In the genomic region with DNA sequence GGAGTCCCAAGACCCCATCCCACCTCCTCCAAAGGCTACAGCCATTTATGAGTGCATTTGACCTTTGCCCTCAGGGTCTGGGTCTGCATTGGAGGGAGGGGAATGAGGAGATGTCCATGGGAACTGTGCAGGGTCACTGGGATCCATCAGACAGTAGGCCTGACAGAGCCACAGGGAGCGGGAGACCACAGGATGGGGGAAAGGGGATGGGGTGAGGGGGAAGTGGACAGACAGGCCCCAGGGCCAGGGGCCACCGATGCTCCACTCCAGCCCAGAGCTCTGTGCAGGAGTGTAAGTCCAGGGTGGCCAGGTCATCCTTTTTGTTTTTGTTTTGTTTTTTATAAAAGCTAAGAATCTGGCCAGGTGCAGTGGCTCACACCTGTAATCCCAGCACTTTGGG, we compare ENCODE assay signal across 13 cellular contexts.
DNase-seq lines count a peak whose midpoint lies in the region; ATAC-seq and TF ChIP-seq lines count a peak whose summit lies in the region.
"Had no signal": no experiment of that assay in that cellular context is flagged by ENCODE, and none has a peak within 500 bp of the region (broad histone marks: within the 10 kb centered on the region; RNA-seq: fewer than 3 reads in every experiment).

No MANE protein-coding gene starts in this region.

- H3K4me3 ChIP-seq in H7 (ENCODE audit: insufficient read depth, low read depth, low read length) (no peak overlapping the region), mucosa of descending colon (no peak overlapping the region), upper lobe of right lung (no peak overlapping the region)
- H3K4me3 ChIP-seq: BLaER1 treated with 17β-estradiol and CSF1 and Interleukin-3, amounts not matched to agents 10 nM and 100 nM had no signal

- H3K27me3 ChIP-seq in H7 (ENCODE audit: control insufficient read depth, insufficient read depth, low read length) (no peaks in the 10 kb centered on the region), upper lobe of right lung (no peaks in the 10 kb centered on the region)
- H3K27me3 ChIP-seq: BLaER1 treated with 17β-estradiol and CSF1 and Interleukin-3, amounts not matched to agents 10 nM and 100 nM had no signal

- H3K27ac ChIP-seq in upper lobe of right lung = no peak overlapping the region
- H3K27ac ChIP-seq: BLaER1 treated with 17β-estradiol and CSF1 and Interleukin-3, amounts not matched to agents 10 nM and 100 nM had no signal

- no peaks in the 10 kb centered on the region for H3K9me3 ChIP-seq in mucosa of descending colon
- no peaks in the 10 kb centered on the region for H3K9me3 ChIP-seq in upper lobe of right lung

- ATAC-seq in Right ventricle myocardium inferior (no peak), left ventricle myocardium superior (no peak), mucosa of descending colon (no peak), upper lobe of right lung (no peak), HG03196 (IDR thresholded peaks at IDR 0.05; ENCODE audit: unreplicated experiment) (no peak)

- intact Hi-C loops in Right ventricle myocardium inferior (cut with DNase I) (no loop called here), left ventricle myocardium superior (cut with micrococcal nuclease) (no loop called here), mucosa of descending colon (cut with DNase I, micrococcal nuclease) (no loop called here), upper lobe of right lung (cut with DNase I) (no loop called here)

- TF ChIP-seq CTCF in mucosa of descending colon (IDR thresholded peaks at IDR 0.05) (no peak), upper lobe of right lung (IDR thresholded peaks at IDR 0.05) (no peak)

- DNase-seq in Right ventricle myocardium inferior (ENCODE audit: missing footprints) = peak; percentile 25
- DNase-seq in left ventricle myocardium superior = no peak
- DNase-seq in H7 = peak; percentile 23
- DNase-seq in mucosa of descending colon = peak in 2 of 3 donors; percentile 2 to 11
- peak; percentile 34 for DNase-seq in upper lobe of right lung
- no peak for DNase-seq in NCI-H774 (lab: John Stamatoyannopoulos, UW)
- DNase-seq: ACHN; CD4-positive, alpha-beta memory T cell; DND-41; GDM1; IMR-90 had no signal

- H3K36me3 ChIP-seq in H7 (replicated peaks; ENCODE audit: control insufficient read depth, insufficient read depth, low read length) (no peaks in the 10 kb centered on the region; the same call in 1 of the 2 replicates), mucosa of descending colon (ENCODE audit: low read depth) (no peaks in the 10 kb centered on the region), upper lobe of right lung (no peaks in the 10 kb centered on the region)
- H3K36me3 ChIP-seq: BLaER1 treated with 17β-estradiol and CSF1 and Interleukin-3, amounts not matched to agents 10 nM and 100 nM had no signal

- H3K4me1 ChIP-seq in mucosa of descending colon (ENCODE audit: low read depth) = no peaks in the 10 kb centered on the region
- no peaks in the 10 kb centered on the region for H3K4me1 ChIP-seq in upper lobe of right lung
- H3K4me1 ChIP-seq: BLaER1 treated with 17β-estradiol and CSF1 and Interleukin-3, amounts not matched to agents 10 nM and 100 nM had no signal

Comparison
In these comparisons a context has a peak if more than half of its experiments do, and no peak if none do; other contexts are left out.
1. DNase-seq: peak in Right ventricle myocardium inferior (single experiment), H7 (single experiment), mucosa of descending colon (2 of 3) and upper lobe of right lung (single experiment); none in left ventricle myocardium superior (single experiment) and NCI-H774 (single experiment).